ENCODE assay signal across 16 cellular contexts in the genomic region with DNA sequence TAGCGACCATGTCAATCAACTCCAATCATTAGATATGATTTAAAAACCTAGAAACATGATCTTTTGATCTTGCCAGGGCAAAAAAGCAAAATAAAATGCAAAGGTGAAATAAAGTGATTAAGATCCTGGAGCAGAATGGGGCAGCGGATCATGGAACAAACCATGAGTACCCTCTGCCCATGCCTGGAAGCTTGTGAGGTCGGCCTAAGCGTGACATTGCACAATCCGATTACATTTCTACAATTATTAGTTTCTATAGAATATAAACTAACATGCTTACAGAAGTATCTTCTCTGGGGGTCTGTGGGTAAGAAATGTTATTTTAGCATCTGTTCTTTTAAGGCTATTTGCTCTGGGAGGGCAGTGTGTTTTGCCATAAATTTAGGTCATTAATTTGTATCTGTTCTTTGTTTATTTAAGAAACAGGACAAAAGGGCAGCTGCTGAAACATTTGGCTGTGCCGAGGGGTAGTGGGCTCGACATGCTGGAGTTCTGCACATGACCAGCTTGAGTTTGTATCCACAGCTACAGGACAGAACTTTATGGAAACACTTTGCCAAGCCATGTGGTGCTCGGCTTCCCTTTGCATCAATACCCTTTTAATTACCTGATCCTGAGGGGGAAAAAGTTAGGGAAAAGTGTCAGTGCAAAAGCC.
"Had no signal": no experiment of that assay in that cellular context is flagged by ENCODE, and none has a peak within 500 bp of the region (broad histone marks: within the 10 kb centered on the region; RNA-seq: fewer than 3 reads in every experiment).

No MANE protein-coding gene starts in this region.

- H3K9me3 ChIP-seq: colonic mucosa, gastrocnemius medialis, pancreas, thyroid gland, uterus had no signal

- H3K27ac ChIP-seq: cardiac muscle cell, colonic mucosa, gastrocnemius medialis, pancreas, skin epidermis, thyroid gland, uterus had no signal

- DNase-seq: activated CD4-positive, alpha-beta T cell treated with anti-CD3 and anti-CD28 coated beads for 4 hours; activated CD8-positive, alpha-beta memory T cell treated with anti-CD3 and anti-CD28 coated beads, Interleukin-2, amount 50 U/mL, for 4 hours; activated CD8-positive, alpha-beta T cell treated with anti-CD3 and anti-CD28 coated beads for 36 hours; activated naive CD4-positive, alpha-beta T cell treated with Interleukin-2 at 50 U/mL for 16 hours; activated naive CD8-positive, alpha-beta T cell treated with anti-CD3 and anti-CD28 coated beads, Interleukin-2, amount 50 U/mL, for 24 hours; colonic mucosa; effector CD8-positive, alpha-beta T cell; gastrocnemius medialis; kidney; pancreas; stimulated activated CD4-positive, alpha-beta T cell treated with anti-CD3 and anti-CD28 coated beads, Interleukin-4, amount 100 ng/mL, for 4 hours; T1000; thyroid gland; uterus had no signal

- H3K27me3 ChIP-seq: cardiac muscle cell, colonic mucosa, pancreas, thyroid gland, uterus had no signal

- H3K4me3 ChIP-seq: cardiac muscle cell, colonic mucosa, gastrocnemius medialis, pancreas, skin epidermis, thyroid gland, uterus had no signal

- ATAC-seq: activated CD8-positive, alpha-beta T cell treated with anti-CD3 and anti-CD28 coated beads for 36 hours; activated naive CD8-positive, alpha-beta T cell treated with anti-CD3 and anti-CD28 coated beads, Interleukin-2, amount 50 U/mL, for 24 hours; gastrocnemius medialis; pancreas had no signal

- H3K36me3 ChIP-seq: cardiac muscle cell, colonic mucosa, gastrocnemius medialis, pancreas, thyroid gland, uterus had no signal

- H3K4me1 ChIP-seq: colonic mucosa, gastrocnemius medialis, pancreas, thyroid gland, uterus had no signal
